In the genomic region with DNA sequence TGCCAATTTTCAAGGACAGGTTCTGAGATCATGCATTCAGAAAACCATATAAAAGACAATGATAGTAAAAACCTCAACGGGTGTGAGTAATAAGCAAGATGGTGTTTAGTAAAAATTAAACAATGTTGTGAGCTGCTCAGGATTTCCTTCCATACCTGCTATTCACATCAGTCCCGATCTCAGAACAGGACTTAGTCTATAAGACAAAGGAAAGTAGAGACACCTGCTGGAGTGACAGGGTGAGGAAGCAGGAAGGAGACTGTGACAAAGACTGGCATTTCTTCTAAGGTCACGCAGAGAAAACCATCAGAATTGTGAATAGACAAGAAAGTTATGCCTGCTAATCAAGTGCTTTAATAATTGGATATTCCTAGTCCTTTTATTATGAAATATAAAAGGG, we compare ENCODE assay signal across 11 cellular contexts.
DNase-seq lines count a peak whose midpoint lies in the region; ATAC-seq and TF ChIP-seq lines count a peak whose summit lies in the region.
"Had no signal": no experiment of that assay in that cellular context is flagged by ENCODE, and none has a peak within 500 bp of the region (broad histone marks: within the 10 kb centered on the region; RNA-seq: fewer than 3 reads in every experiment).

No MANE protein-coding gene starts in this region.

- no peaks in the 10 kb centered on the region for H4K20me1 ChIP-seq in mammary epithelial cell (ENCODE audit: insufficient read depth, low read length)

- TF ChIP-seq CTCF in MCF 10A (IDR thresholded peaks at IDR 0.05; ENCODE audit: unreplicated experiment), result no peak
- peak in 1 of 2 donors; percentile 25 for TF ChIP-seq CTCF in mammary epithelial cell (conservative IDR thresholded peaks at IDR 0.05 in 1 of 2, IDR thresholded peaks at IDR 0.05 in 1 of 2; ENCODE audit: extremely low read depth in 1 of 2, insufficient read depth in 1 of 2, low read depth in 1 of 2, low read length in 2 of 2)
- peak; percentile 57 for TF ChIP-seq CTCF in chondrocyte (IDR thresholded peaks at IDR 0.05)
- peak; percentile 22 for TF ChIP-seq CTCF in upper lobe of right lung (IDR thresholded peaks at IDR 0.05)

- H3K27ac Mint-ChIP-seq in MCF 10A (ENCODE audit: low read depth, unreplicated experiment) (no peak overlapping the region), chondrocyte (ENCODE audit: unreplicated experiment) (no peak overlapping the region)

- no peaks in the 10 kb centered on the region for H3K36me3 ChIP-seq in mammary epithelial cell (ENCODE audit: insufficient read depth, low read length)
- no peaks in the 10 kb centered on the region for H3K36me3 ChIP-seq in upper lobe of right lung

- POLR2A ChIA-PET in MCF 10A (lab: Yijun Ruan, JAX), result no interaction called here

- H3K9ac ChIP-seq in mammary epithelial cell (ENCODE audit: insufficient read depth, low read length), result no peak overlapping the region

- peaks cover 85% of the 10 kb centered on the region for H3K27me3 Mint-ChIP-seq in MCF 10A (ENCODE audit: insufficient read depth, unreplicated experiment)
- H3K27me3 Mint-ChIP-seq in chondrocyte (ENCODE audit: low read depth), result peaks cover 8% of the 10 kb centered on the region
- H3K27me3 Mint-ChIP-seq: central memory CD8-positive, alpha-beta T cell had no signal

- H3K4me1 ChIP-seq in mammary epithelial cell (ENCODE audit: insufficient read depth, low read length) (no peaks in the 10 kb centered on the region), upper lobe of right lung (no peaks in the 10 kb centered on the region)

- 66% methylated on average over 3 of the region's 3 CpGs for WGBS in mammary epithelial cell (ENCODE audit: low coverage, missing lambda C conversion rate)

- dilution Hi-C loops in mammary epithelial cell (cut with HindIII; ENCODE audit: low sequenced_read_pairs), result no loop called here

- H3K4me3 ChIP-seq in mammary epithelial cell (replicated peaks in 1 of 3; ENCODE audit: insufficient read depth in 1 of 3, low read depth in 2 of 3, low read length in 3 of 3) (no peak overlapping the region), upper lobe of right lung (no peak overlapping the region)

- in situ Hi-C loops in mammary epithelial cell (cut with MboI; ENCODE audit: low sequenced_read_pairs in 2 of 2), result no loop called here

- H2AFZ ChIP-seq in mammary epithelial cell (ENCODE audit: low read depth, low read length), result no peak overlapping the region

- intact Hi-C loops in MCF 10A (cut with micrococcal nuclease), result loop anchor here (2.0 kb wide), 1 partner anchor 258 kb away; no protein-coding TSS in a partner anchor
- intact Hi-C loops in mammary epithelial cell (cut with micrococcal nuclease), result loop anchor here (10.0 kb wide), 1 partner anchor 594 kb away; no protein-coding TSS in a partner anchor
- intact Hi-C loops in upper lobe of right lung (cut with DNase I), result no loop called here

- H3K27me3 ChIP-seq in mammary epithelial cell (ENCODE audit: insufficient read depth, low read length), result no peaks in the 10 kb centered on the region
- no peaks in the 10 kb centered on the region for H3K27me3 ChIP-seq in upper lobe of right lung

- peak; percentile 28 for ATAC-seq in upper lobe of right lung
- ATAC-seq in HG03378 (IDR thresholded peaks at IDR 0.05; ENCODE audit: unreplicated experiment), result no peak
- ATAC-seq in GM19397 (IDR thresholded peaks at IDR 0.05; ENCODE audit: unreplicated experiment), result no peak

- H3K79me2 ChIP-seq in mammary epithelial cell (ENCODE audit: insufficient read depth, low read length), result no peaks in the 10 kb centered on the region

- BruUV-seq in MCF 10A (replicated peaks; lab: Mats Ljungman, UMichigan), result no TSS peak
- no TSS peak for BruUV-seq in mammary epithelial cell (replicated peaks; lab: Mats Ljungman, UMichigan)

- H3K27ac ChIP-seq in mammary epithelial cell (ENCODE audit: insufficient read depth, low read depth, low read length) (no peak overlapping the region), upper lobe of right lung (no peak overlapping the region)

- peak; percentile 18 for DNase-seq in MCF 10A (ENCODE audit: unreplicated experiment)
- DNase-seq in mammary epithelial cell, result no peak
- DNase-seq in NCI-H2227 treated with DMSO at 0.1 percent for 48 hours (lab: John Stamatoyannopoulos, UW), result peak; percentile 53
- no peak for DNase-seq in chondrocyte (ENCODE audit: low spot score)
- no peak for DNase-seq in upper lobe of right lung
- no peak for DNase-seq in stimulated activated CD4-positive, alpha-beta T cell treated with anti-CD3 and anti-CD28 coated beads, Interleukin-12 subunit alpha, Interleukin-12 subunit beta, amount 100 ng/mL, for 4 hours
- DNase-seq: activated CD4-positive, alpha-beta T cell treated with anti-CD3 and anti-CD28 coated beads, Interleukin-2, amount 50 U/mL, for 48 hours; NK-92 treated with Interleukin-12 subunit alpha and Interleukin-12 subunit beta, amount 100 ng/mL, for 24 hours had no signal

- CTCF ChIA-PET in MCF 10A (lab: Yijun Ruan, JAX), result no interaction called here
- CTCF ChIA-PET in mammary epithelial cell (lab: Charles Lee; ENCODE audit: low non-redundant PET), result no interaction called here

- H3K9me3 Mint-ChIP-seq in MCF 10A (ENCODE audit: unreplicated experiment) (no peaks in the 10 kb centered on the region), chondrocyte (ENCODE audit: low read depth) (no peaks in the 10 kb centered on the region)

- H3K9me3 ChIP-seq in mammary epithelial cell (replicated peaks; ENCODE audit: insufficient read depth, low read length) (no peaks in the 10 kb centered on the region), upper lobe of right lung (no peaks in the 10 kb centered on the region)

- H3K4me1 Mint-ChIP-seq in MCF 10A (ENCODE audit: insufficient read depth, unreplicated experiment), result no peaks in the 10 kb centered on the region
- H3K4me1 Mint-ChIP-seq in chondrocyte (ENCODE audit: low read depth), result no peaks in the 10 kb centered on the region
- H3K4me1 Mint-ChIP-seq: central memory CD8-positive, alpha-beta T cell had no signal

- no peak overlapping the region for H3K4me2 ChIP-seq in mammary epithelial cell (ENCODE audit: insufficient read depth, low read depth, low read length)

- H3K4me3 Mint-ChIP-seq in MCF 10A (ENCODE audit: unreplicated experiment) (no peak overlapping the region), chondrocyte (ENCODE audit: unreplicated experiment) (no peak overlapping the region)
- H3K4me3 Mint-ChIP-seq: central memory CD8-positive, alpha-beta T cell had no signal

- H3K36me3 Mint-ChIP-seq in MCF 10A (ENCODE audit: insufficient read depth, unreplicated experiment) (no peaks in the 10 kb centered on the region), chondrocyte (ENCODE audit: low read depth) (no peaks in the 10 kb centered on the region)

Comparison
In these comparisons a context has a peak if more than half of its experiments do, and no peak if none do; other contexts are left out.
1. DNase-seq: peak in MCF 10A (single experiment) and NCI-H2227 treated with DMSO at 0.1 percent for 48 hours (single experiment); none in mammary epithelial cell (single experiment), chondrocyte (single experiment), upper lobe of right lung (single experiment) and stimulated activated CD4-positive, alpha-beta T cell treated with anti-CD3 and anti-CD28 coated beads, Interleukin-12 subunit alpha, Interleukin-12 subunit beta, amount 100 ng/mL, for 4 hours (single experiment).